10 cellular contexts compared by ENCODE assay signal in the genomic region with DNA sequence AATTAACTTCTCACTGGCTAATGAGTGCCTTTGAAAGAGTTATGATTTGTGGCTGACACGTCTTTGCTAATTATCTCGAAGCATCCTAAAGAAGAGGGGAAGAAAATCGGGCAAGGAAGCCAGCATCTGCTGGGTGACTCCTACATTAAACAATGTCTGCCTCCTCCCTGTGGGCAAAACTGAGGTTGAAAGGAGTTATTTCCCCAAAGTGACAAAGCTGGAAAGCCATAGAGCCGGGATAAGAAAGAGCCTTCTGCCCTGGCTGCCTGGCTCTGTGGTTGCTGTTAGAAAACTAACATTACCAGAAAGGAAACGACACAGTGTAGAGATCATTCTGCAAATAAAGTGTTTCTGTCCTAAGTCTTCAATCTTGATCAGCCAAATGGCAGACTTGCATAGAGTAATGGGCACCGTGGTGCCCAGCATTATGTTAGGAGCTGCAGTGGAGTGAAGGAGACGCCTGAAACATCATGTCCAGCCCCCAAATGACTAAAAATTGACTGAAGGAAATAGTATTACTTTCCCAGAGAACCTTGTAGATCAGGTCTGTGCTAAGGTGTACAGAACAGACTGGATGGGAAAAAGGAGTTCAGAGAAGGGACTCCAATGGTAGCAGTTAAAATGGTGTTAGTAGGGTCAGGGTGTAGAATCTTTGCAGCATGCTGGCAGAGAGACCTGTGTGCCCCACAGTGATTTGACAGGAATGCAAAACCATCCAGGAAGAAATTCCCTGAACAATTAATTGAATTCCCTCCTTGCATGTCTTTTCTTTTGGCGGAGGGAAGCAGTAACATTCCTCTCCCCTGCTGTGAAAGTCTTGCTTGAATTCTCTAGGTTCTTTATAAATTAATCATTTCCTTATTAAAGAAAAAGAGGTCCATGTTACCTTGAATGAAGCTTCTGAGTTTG. TPM values are rescaled to one million over a fixed set of nuclear protein-coding genes. Genes with fewer than 3 reads are reported as not detected.
DNase-seq lines count a peak whose midpoint lies in the region; ATAC-seq and TF ChIP-seq lines count a peak whose summit lies in the region.
"Had no signal": no experiment of that assay in that cellular context is flagged by ENCODE, and none has a peak within 500 bp of the region (broad histone marks: within the 10 kb centered on the region; RNA-seq: fewer than 3 reads in every experiment).

No MANE protein-coding gene starts in this region.

- H3K36me3 Mint-ChIP-seq in brain: peaks cover 6% of the 10 kb centered on the region
- peaks cover 0 to 13% (median 9%) of the 10 kb centered on the region in 3 donors for H3K36me3 Mint-ChIP-seq in naive thymus-derived CD8-positive, alpha-beta T cell

- H3K56ac ChIP-seq in mesendoderm (ENCODE audit: low read length): peak overlapping the region; percentile 77

- no peaks in the 10 kb centered on the region for H3K79me1 ChIP-seq in mesendoderm (ENCODE audit: low read length)

- POLR2A ChIA-PET in naive thymus-derived CD8-positive, alpha-beta T cell (lab: Charles Lee): no interaction called here

- peak overlapping the region; percentile 73 for H2BK120ac ChIP-seq in mesendoderm (ENCODE audit: low read depth, low read length)

- H2BK15ac ChIP-seq in mesendoderm (replicated peaks; ENCODE audit: low read depth): no peak overlapping the region

- H3K4me1 Mint-ChIP-seq in brain: peaks cover 39% of the 10 kb centered on the region
- peaks cover 4 to 10% (median 7%) of the 10 kb centered on the region in 4 donors for H3K4me1 Mint-ChIP-seq in naive thymus-derived CD8-positive, alpha-beta T cell

- peak overlapping the region; percentile 8 for H2AK5ac ChIP-seq in mesendoderm (ENCODE audit: low read length)

- no peak overlapping the region for H3K4me3 ChIP-seq in mesendoderm (ENCODE audit: low read length)

- peak overlapping the region; percentile 87 for H3K27ac ChIP-seq in mesendoderm (ENCODE audit: low read depth, low read length)

- peak overlapping the region; percentile 85 for H3K18ac ChIP-seq in mesendoderm (ENCODE audit: low read length)

- ATAC-seq in naive thymus-derived CD8-positive, alpha-beta T cell: no peak

- DNase-seq in EL (peak; percentile 90), M059J (ENCODE audit: low read depth) (peak; percentile 93), mesendoderm (peak; percentile 93), NCI-H345 (lab: John Stamatoyannopoulos, UW) (no peak)
- no peak for DNase-seq in activated T-cell treated with anti-CD3 and anti-CD28 coated beads, Interleukin-2, amount 50 U/mL, for 48 hours
- DNase-seq in naive thymus-derived CD8-positive, alpha-beta T cell: no peak
- DNase-seq in stimulated activated CD4-positive, alpha-beta T cell treated with anti-CD3 and anti-CD28 coated beads, Interleukin-4, amount 100 ng/mL, for 24 hours: no peak
- DNase-seq: central memory CD4-positive, alpha-beta T cell had no signal

- no peak overlapping the region for H4K5ac ChIP-seq in mesendoderm (ENCODE audit: low read length)

- peak overlapping the region; percentile 14 to 82 (median 25) for H3K27ac Mint-ChIP-seq in brain
- H3K27ac Mint-ChIP-seq in naive thymus-derived CD8-positive, alpha-beta T cell: peak overlapping the region in 2 of 10 donors; percentile 12 to 71

- H3K36me3 ChIP-seq in mesendoderm (ENCODE audit: control insufficient read depth, insufficient read depth, low read length): peaks cover 2% of the 10 kb centered on the region

- H3K27me3 ChIP-seq in mesendoderm (ENCODE audit: insufficient read depth, low read length, poor library complexity): no peaks in the 10 kb centered on the region

- H3K27me3 Mint-ChIP-seq in brain: no peaks in the 10 kb centered on the region
- H3K27me3 Mint-ChIP-seq in naive thymus-derived CD8-positive, alpha-beta T cell: peaks cover 0 to 3% (median 0%) of the 10 kb centered on the region in 5 donors

- peaks cover 6% of the 10 kb centered on the region for H3K4me1 ChIP-seq in mesendoderm (ENCODE audit: control insufficient read depth, low read depth, low read length)

- no peak overlapping the region for H3K23ac ChIP-seq in mesendoderm (ENCODE audit: low read length)

- H3K79me2 ChIP-seq in mesendoderm (ENCODE audit: control insufficient read depth, insufficient read depth, low read length): no peaks in the 10 kb centered on the region

- H2BK5ac ChIP-seq in mesendoderm (ENCODE audit: low read length): peak overlapping the region; percentile 86

- TF ChIP-seq CTCF in brain (conservative IDR thresholded peaks at IDR 0.05): no peak

- no peak overlapping the region for H4K8ac ChIP-seq in mesendoderm (ENCODE audit: low read depth, low read length)

- peak overlapping the region; percentile 33 for H3K9ac ChIP-seq in mesendoderm (ENCODE audit: low read length)

- no peak overlapping the region for H3K4me2 ChIP-seq in mesendoderm (ENCODE audit: low read length)

- H3K9me3 Mint-ChIP-seq in brain: peaks cover 14 to 26% (median 17%) of the 10 kb centered on the region in 5 experiments
- peaks cover 4 to 22% (median 9%) of the 10 kb centered on the region in 9 donors for H3K9me3 Mint-ChIP-seq in naive thymus-derived CD8-positive, alpha-beta T cell

- peak overlapping the region in 2 of 5 experiments; percentile 9 to 26 for H3K4me3 Mint-ChIP-seq in brain
- H3K4me3 Mint-ChIP-seq in naive thymus-derived CD8-positive, alpha-beta T cell: no peak overlapping the region

- WGBS in mesendoderm (ENCODE audit: extremely low coverage, insufficient coverage, low lambda C conversion rate): no CpG with 5 or more reads among the region's 8 CpGs

- peak overlapping the region; percentile 97 for H3K4ac ChIP-seq in mesendoderm (ENCODE audit: low read depth, low read length)

RNA-seq across cellular contexts. Expression of a gene that starts 44.4 kb away (rescaled TPM):
- 38.7 and 73.1 TPM in 2 replicates for total RNA-seq in M059J (2014; rRNA removed; shearing (Covaris generic))
- polyA plus RNA-seq in brain (ENCODE audit: insufficient read depth, low read depth, low replicate concordance): not detected
- 3.0 TPM for polyA plus RNA-seq in mesendoderm (2013, experiment 1 of 2)
- polyA plus RNA-seq in mesendoderm (2013, experiment 2 of 2): 3.0 TPM
- total RNA-seq in naive thymus-derived CD8-positive, alpha-beta T cell: under 1 TPM in 1 of 2 experiments, not detected in 1; 0.05 TPM
- polyA plus RNA-seq in naive thymus-derived CD8-positive, alpha-beta T cell: not detected
- total RNA-seq: pulmonary artery endothelial cell had no signal

Comparison
In these comparisons a context has a peak if more than half of its experiments do, and no peak if none do; other contexts are left out.
1. DNase-seq: peak in EL (single experiment), M059J (single experiment) and mesendoderm (single experiment); none in NCI-H345 (single experiment), activated T-cell treated with anti-CD3 and anti-CD28 coated beads, Interleukin-2, amount 50 U/mL, for 48 hours (0 of 2), naive thymus-derived CD8-positive, alpha-beta T cell (0 of 10) and stimulated activated CD4-positive, alpha-beta T cell treated with anti-CD3 and anti-CD28 coated beads, Interleukin-4, amount 100 ng/mL, for 24 hours (single experiment).
2. RNA of a gene that starts 44.4 kb away (total RNA-seq): 38.7 to 73.1 TPM in M059J; 0.05 TPM in naive thymus-derived CD8-positive, alpha-beta T cell; every median in the first group is over 10 times any median in the second.